ENCODE assay signal across 8 cellular contexts in genomic region chr1:40531381-40532061, GRCh38. TPM values are rescaled to one million over a fixed set of nuclear protein-coding genes. Genes with fewer than 3 reads are reported as not detected.
DNase-seq lines count a peak whose midpoint lies in the region; ATAC-seq and TF ChIP-seq lines count a peak whose summit lies in the region.

Gene ZNF684 (plus strand): TSS chr1:40531637. CDS start chr1:40533167, 1,530 bp downstream.

- peak within 1 kb of the TSS; percentile 100 for H3K4me3 Mint-ChIP-seq in CD14-positive monocyte

- intact Hi-C loops in CD14-positive monocyte (cut with micrococcal nuclease): no loop called here
- intact Hi-C loops in dorsolateral prefrontal cortex (cut with DNase I): loop anchor here in 1 of 2 donors (5.0 kb wide), 1 partner anchor 79 kb away; the partner anchor contains the start of gene ZFP69B
- intact Hi-C loops in lower leg skin (cut with DNase I; ENCODE audit: low total_unique reads): no loop called here

- H3K27ac Mint-ChIP-seq in CD14-positive monocyte: peak within 1 kb of the TSS; percentile 93 to 98 (median 97)

- no peak for TF ChIP-seq POLR2A in lower leg skin (IDR thresholded peaks at IDR 0.05)

- no peaks in the 10 kb centered on the region for H3K27me3 ChIP-seq in dorsolateral prefrontal cortex

- H3K27ac ChIP-seq in dorsolateral prefrontal cortex: peak within 1 kb of the TSS; percentile 7 to 93 (median 75)

- ATAC-seq in GM19395 (IDR thresholded peaks at IDR 0.05; ENCODE audit: unreplicated experiment) (peak; percentile 89), HG03558 (IDR thresholded peaks at IDR 0.05; ENCODE audit: extremely low read depth, unreplicated experiment) (peak; percentile 84)

- peaks cover 4 to 27% (median 18%) of the 10 kb centered on the region in 7 donors for H3K9me3 Mint-ChIP-seq in CD14-positive monocyte

- 1% methylated on average over 35 of the region's 35 CpGs for WGBS in lower leg skin, 2 donors

- TF ChIP-seq CTCF in CD14-positive monocyte (IDR thresholded peaks at IDR 0.05): no peak
- TF ChIP-seq CTCF in dorsolateral prefrontal cortex (IDR thresholded peaks at IDR 0.05 in 54 of 56, conservative IDR thresholded peaks at IDR 0.05 in 2 of 56; ENCODE audit: low read depth in 1 of 56, partially characterized antibody in 56 of 56): peak in 33 of 56 donors; percentile 2 to 58 (median 25)
- no peak for TF ChIP-seq CTCF in lower leg skin (IDR thresholded peaks at IDR 0.05)

- H3K27me3 Mint-ChIP-seq in CD14-positive monocyte (ENCODE audit: low read depth in 3 of 3): peaks cover 0 to 4% (median 0%) of the 10 kb centered on the region in 3 donors

- H3K4me3 ChIP-seq in dorsolateral prefrontal cortex (peak within 1 kb of the TSS; percentile 66 to 98 (median 85)), lower leg skin (ENCODE audit: low read depth, poor library complexity, severe bottlenecking) (peak within 1 kb of the TSS; percentile 59)

- peaks cover 3 to 9% of the 10 kb centered on the region in 2 donors for H3K36me3 Mint-ChIP-seq in CD14-positive monocyte

- DNase-seq in CD14-positive monocyte (ENCODE audit: low spot score) (peak; percentile 93), NCI-H748 treated with DMSO at 0.1 percent for 48 hours (lab: John Stamatoyannopoulos, UW) (peak; percentile 100), dorsolateral prefrontal cortex (peak; percentile 75 to 94 (median 92)), lower leg skin (ENCODE audit: low spot score in 2 of 2) (peak; percentile 83 to 94)
- DNase-seq in activated CD4-positive, alpha-beta T cell treated with anti-CD3 and anti-CD28 coated beads, Interleukin-2, amount 50 U/mL, for 4 hours: peak; percentile 78 to 81
- DNase-seq in stimulated activated CD4-positive, alpha-beta T cell treated with anti-CD3 and anti-CD28 coated beads, Interleukin-4, amount 100 ng/mL, for 4 hours: peak; percentile 74 to 87

- H3K4me1 Mint-ChIP-seq in CD14-positive monocyte: peaks cover 22% of the 10 kb centered on the region

RNA-seq across cellular contexts. Expression of gene ZNF684, which starts in this region (rescaled TPM):
- 1 to 10 TPM; 2.3 to 3.5 TPM for polyA plus RNA-seq in CD14-positive monocyte
- 10 to 100 TPM in 8 of 120 experiments, 1 to 10 TPM in 112; 3.1 to 15.7 (median 7.2) TPM for total RNA-seq in dorsolateral prefrontal cortex
- total RNA-seq in lower leg skin: 1 to 10 TPM; 1.5 to 4.9 (median 3.5) TPM

Comparison
In these comparisons a context has a peak if more than half of its experiments do, and no peak if none do; other contexts are left out.
1. Peak in every context shown above with its lines: DNase-seq, ATAC-seq, H3K4me3 ChIP-seq and H3K27ac ChIP-seq.
2. CTCF ChIP-seq: peak in dorsolateral prefrontal cortex (33 of 56); none in CD14-positive monocyte (single experiment) and lower leg skin (0 of 3).